10 cellular contexts compared by ENCODE assay signal in genomic region chr2:107776333-107776732, GRCh38.
DNase-seq lines count a peak whose midpoint lies in the region; ATAC-seq lines count a peak whose summit lies in the region.
"Had no signal": no experiment of that assay in that cellular context is flagged by ENCODE, and none has a peak within 500 bp of the region (broad histone marks: within the 10 kb centered on the region; RNA-seq: fewer than 3 reads in every experiment).

No MANE protein-coding gene starts in this region.

- ATAC-seq in HG03439 (IDR thresholded peaks at IDR 0.05; ENCODE audit: unreplicated experiment) = no peak
- ATAC-seq: CD8-positive, alpha-beta T cell; GM12878 had no signal

- peak; percentile 5 for DNase-seq in NCI-H82 (lab: John Stamatoyannopoulos, UW)
- DNase-seq in NCI-H82 treated with DMSO at 0.1 percent for 48 hours (lab: John Stamatoyannopoulos, UW; ENCODE audit: unreplicated experiment) = no peak
- peak; percentile 72 for DNase-seq in NCI-H1105 treated with DMSO at 0.1 percent for 48 hours (lab: John Stamatoyannopoulos, UW)
- DNase-seq in NCI-H1436 treated with DMSO at 0.1 percent for 48 hours (lab: John Stamatoyannopoulos, UW) = peak; percentile 5
- DNase-seq in retina = peak; percentile 29
- no peak for DNase-seq in GDM1 (lab: John Stamatoyannopoulos, UW)
- DNase-seq: Calu3; CD8-positive, alpha-beta T cell had no signal

Comparison
In these comparisons a context has a peak if more than half of its experiments do, and no peak if none do; other contexts are left out.
1. DNase-seq: peak in NCI-H82 (single experiment), NCI-H1105 treated with DMSO at 0.1 percent for 48 hours (single experiment), NCI-H1436 treated with DMSO at 0.1 percent for 48 hours (single experiment) and retina (single experiment); none in NCI-H82 treated with DMSO at 0.1 percent for 48 hours (single experiment) and GDM1 (single experiment).